ENCODE assay signal across 29 cellular contexts in the genomic region with DNA sequence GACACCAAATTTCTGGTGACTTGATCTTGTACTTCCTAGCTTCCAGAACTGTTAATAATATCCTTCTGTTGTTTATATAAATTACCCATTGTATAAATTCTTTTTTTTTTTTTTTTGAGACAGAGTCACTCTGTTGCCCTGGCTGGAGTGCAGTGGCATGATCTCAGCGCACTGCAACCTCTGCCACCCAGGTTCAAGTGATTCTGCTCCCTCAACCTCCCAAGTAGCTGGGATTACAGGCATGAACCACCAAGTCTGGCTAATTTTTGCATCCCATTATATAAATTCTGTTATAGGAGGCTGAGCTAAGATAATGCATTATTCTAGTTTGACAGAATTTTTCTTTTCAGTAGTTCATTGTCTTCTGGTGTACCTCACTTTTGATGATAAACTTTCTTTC.
"Had no signal": no experiment of that assay in that cellular context is flagged by ENCODE, and none has a peak within 500 bp of the region (broad histone marks: within the 10 kb centered on the region; RNA-seq: fewer than 3 reads in every experiment).

No MANE protein-coding gene starts in this region.

- H3K36me3 Mint-ChIP-seq: activated CD4-positive, alpha-beta memory T cell treated with anti-CD3 and anti-CD28 coated beads for 36 hours; activated CD8-positive, alpha-beta memory T cell treated with anti-CD3 and anti-CD28 coated beads, Interleukin-2, amount 10 ng/mL, durations not matched to agents 7 days and 5 days; activated naive CD4-positive, alpha-beta T cell treated with anti-CD3 and anti-CD28 coated beads, Interleukin-2, amount 50 U/mL, for 24 hours; activated naive CD8-positive, alpha-beta T cell treated with anti-CD3 and anti-CD28 coated beads for 36 hours had no signal

- ATAC-seq: activated CD4-positive, alpha-beta T cell treated with anti-CD3 and anti-CD28 coated beads for 36 hours; activated CD8-positive, alpha-beta memory T cell treated with anti-CD3 and anti-CD28 coated beads, Interleukin-2, amount 10 ng/mL, durations not matched to agents 7 days and 5 days; activated CD8-positive, alpha-beta T cell treated with anti-CD3 and anti-CD28 coated beads, Interleukin-2, amount 10 ng/mL, durations not matched to agents 7 days and 5 days; activated naive CD8-positive, alpha-beta T cell treated with anti-CD3 and anti-CD28 coated beads, Interleukin-2, amount 50 U/mL, for 24 hours; body of pancreas; esophagus mucosa had no signal

- H3K27ac Mint-ChIP-seq: activated CD4-positive, alpha-beta memory T cell treated with anti-CD3 and anti-CD28 coated beads for 36 hours; activated CD4-positive, alpha-beta T cell treated with anti-CD3 and anti-CD28 coated beads for 36 hours; activated CD4-positive, alpha-beta T cell treated with anti-CD3 and anti-CD28 coated beads, Interleukin-2, amount 10 ng/mL, durations not matched to agents 24 days and 14 days; activated CD8-positive, alpha-beta memory T cell treated with anti-CD3 and anti-CD28 coated beads, Interleukin-2, amount 10 ng/mL, durations not matched to agents 7 days and 5 days; activated CD8-positive, alpha-beta T cell treated with anti-CD3 and anti-CD28 coated beads, Interleukin-2, amount 10 ng/mL, durations not matched to agents 7 days and 5 days; activated naive CD4-positive, alpha-beta T cell treated with anti-CD3 and anti-CD28 coated beads for 36 hours; activated naive CD4-positive, alpha-beta T cell treated with anti-CD3 and anti-CD28 coated beads, Interleukin-2, amount 50 U/mL, for 24 hours; activated naive CD8-positive, alpha-beta T cell treated with anti-CD3 and anti-CD28 coated beads for 36 hours; activated naive CD8-positive, alpha-beta T cell treated with anti-CD3 and anti-CD28 coated beads, Interleukin-2, amount 50 U/mL, for 24 hours; activated T-helper 1 cell treated with anti-CD3 and anti-CD28 coated beads, Interleukin-12 subunit alpha, Interleukin-12 subunit beta, Interleukin-2, Interleukin-4 antibody, amounts not matched to agents 30 ng/mL and 10 ng/mL and 1 ng/mL, durations not matched to agents 14 hours and 24 hours and 36 hours; activated T-helper 2 cell treated with anti-CD3 and anti-CD28 coated beads, Interferon-gamma antibody, Interleukin-2, Interleukin-4, amounts not matched to agents 10 μg/mL and 5 μg/mL and 100 μg/mL, durations not matched to agents 14 hours and 24 hours and 36 hours had no signal

- H3K27me3 Mint-ChIP-seq: activated CD4-positive, alpha-beta T cell treated with anti-CD3 and anti-CD28 coated beads for 36 hours; activated CD4-positive, alpha-beta T cell treated with anti-CD3 and anti-CD28 coated beads, Interleukin-2, amount 10 ng/mL, durations not matched to agents 24 days and 14 days had no signal

- H3K4me1 Mint-ChIP-seq: activated CD4-positive, alpha-beta T cell treated with anti-CD3 and anti-CD28 coated beads for 36 hours; activated CD4-positive, alpha-beta T cell treated with anti-CD3 and anti-CD28 coated beads, Interleukin-2, amount 10 ng/mL, durations not matched to agents 24 days and 14 days; activated CD8-positive, alpha-beta memory T cell treated with anti-CD3 and anti-CD28 coated beads, Interleukin-2, amount 10 ng/mL, durations not matched to agents 7 days and 5 days; activated naive CD4-positive, alpha-beta T cell treated with anti-CD3 and anti-CD28 coated beads, Interleukin-2, amount 50 U/mL, for 24 hours; activated naive CD8-positive, alpha-beta T cell treated with anti-CD3 and anti-CD28 coated beads for 36 hours; activated naive CD8-positive, alpha-beta T cell treated with anti-CD3 and anti-CD28 coated beads, Interleukin-2, amount 50 U/mL, for 24 hours had no signal

- H3K4me3 Mint-ChIP-seq: activated CD4-positive, alpha-beta memory T cell treated with anti-CD3 and anti-CD28 coated beads for 36 hours; activated CD4-positive, alpha-beta T cell treated with anti-CD3 and anti-CD28 coated beads for 36 hours; activated CD4-positive, alpha-beta T cell treated with anti-CD3 and anti-CD28 coated beads, Interleukin-2, amount 10 ng/mL, durations not matched to agents 24 days and 14 days; activated CD8-positive, alpha-beta memory T cell treated with anti-CD3 and anti-CD28 coated beads, Interleukin-2, amount 10 ng/mL, durations not matched to agents 7 days and 5 days; activated CD8-positive, alpha-beta T cell treated with anti-CD3 and anti-CD28 coated beads, Interleukin-2, amount 10 ng/mL, durations not matched to agents 7 days and 5 days; activated naive CD4-positive, alpha-beta T cell treated with anti-CD3 and anti-CD28 coated beads for 36 hours; activated naive CD4-positive, alpha-beta T cell treated with anti-CD3 and anti-CD28 coated beads, Interleukin-2, amount 50 U/mL, for 24 hours; activated naive CD8-positive, alpha-beta T cell treated with anti-CD3 and anti-CD28 coated beads for 36 hours; activated naive CD8-positive, alpha-beta T cell treated with anti-CD3 and anti-CD28 coated beads, Interleukin-2, amount 50 U/mL, for 24 hours; activated T-helper 1 cell treated with anti-CD3 and anti-CD28 coated beads, Interleukin-12 subunit alpha, Interleukin-12 subunit beta, Interleukin-2, Interleukin-4 antibody, amounts not matched to agents 30 ng/mL and 10 ng/mL and 1 ng/mL, durations not matched to agents 14 hours and 24 hours and 36 hours had no signal

- H3K4me1 ChIP-seq: adrenal gland, body of pancreas had no signal

- H3K27ac ChIP-seq: adrenal gland, body of pancreas had no signal

- H3K36me3 ChIP-seq: adrenal gland had no signal

- H3K9me3 ChIP-seq: adrenal gland, body of pancreas had no signal

- DNase-seq: activated CD4-positive, alpha-beta memory T cell treated with anti-CD3 and anti-CD28 coated beads for 36 hours; activated CD4-positive, alpha-beta T cell treated with anti-CD3 and anti-CD28 coated beads for 36 hours; activated CD4-positive, alpha-beta T cell treated with anti-CD3 and anti-CD28 coated beads, Interleukin-2, amount 10 ng/mL, durations not matched to agents 24 days and 14 days; activated CD4-positive, CD25-positive, alpha-beta regulatory T cell; activated CD4-positive, CD25-positive, alpha-beta regulatory T cell treated with anti-CD3 and anti-CD28 coated beads, Interleukin-2, amount 50 U/mL, for 72 hours; activated CD8-positive, alpha-beta memory T cell treated with anti-CD3 and anti-CD28 coated beads, Interleukin-2, amount 10 ng/mL, durations not matched to agents 7 days and 5 days; activated CD8-positive, alpha-beta memory T cell treated with anti-CD3 and anti-CD28 coated beads, Interleukin-2, amount 50 U/mL, for 4 hours; activated CD8-positive, alpha-beta T cell treated with anti-CD3 and anti-CD28 coated beads, Interleukin-2, amount 10 ng/mL, durations not matched to agents 7 days and 5 days; activated effector memory CD4-positive, alpha-beta T cell treated with anti-CD3 and anti-CD28 coated beads, Interleukin-2, amount 50 U/mL, for 16 hours; activated naive CD4-positive, alpha-beta T cell treated with anti-CD3 and anti-CD28 coated beads for 36 hours; activated naive CD8-positive, alpha-beta T cell treated with anti-CD3 and anti-CD28 coated beads for 36 hours; activated naive CD8-positive, alpha-beta T cell treated with anti-CD3 and anti-CD28 coated beads, Interleukin-2, amount 50 U/mL, for 24 hours; activated T-cell treated with anti-CD3 and anti-CD28 coated beads, Interleukin-2, amount 50 U/mL, for 1 hour; activated T-cell treated with anti-CD3 and anti-CD28 coated beads, Interleukin-2, amount 50 U/mL, for 48 hours; adrenal gland; amygdala; aorta; body of pancreas; caudate nucleus; cortex of kidney; dermis blood vessel endothelial cell; effector CD4-positive, alpha-beta T cell; foreskin fibroblast; head of caudate nucleus; T-helper 2 cell had no signal

- H3K27me3 ChIP-seq: adrenal gland, body of pancreas had no signal

- H3K9me3 Mint-ChIP-seq: activated CD4-positive, alpha-beta T cell treated with anti-CD3 and anti-CD28 coated beads, Interleukin-2, amount 10 ng/mL, durations not matched to agents 24 days and 14 days; activated T-helper 2 cell treated with anti-CD3 and anti-CD28 coated beads, Interferon-gamma antibody, Interleukin-2, Interleukin-4, amounts not matched to agents 10 μg/mL and 5 μg/mL and 100 μg/mL, durations not matched to agents 14 hours and 24 hours and 36 hours had no signal

- H3K4me3 ChIP-seq: adrenal gland, body of pancreas had no signal
